13 cellular contexts compared by ENCODE assay signal in the genomic region with DNA sequence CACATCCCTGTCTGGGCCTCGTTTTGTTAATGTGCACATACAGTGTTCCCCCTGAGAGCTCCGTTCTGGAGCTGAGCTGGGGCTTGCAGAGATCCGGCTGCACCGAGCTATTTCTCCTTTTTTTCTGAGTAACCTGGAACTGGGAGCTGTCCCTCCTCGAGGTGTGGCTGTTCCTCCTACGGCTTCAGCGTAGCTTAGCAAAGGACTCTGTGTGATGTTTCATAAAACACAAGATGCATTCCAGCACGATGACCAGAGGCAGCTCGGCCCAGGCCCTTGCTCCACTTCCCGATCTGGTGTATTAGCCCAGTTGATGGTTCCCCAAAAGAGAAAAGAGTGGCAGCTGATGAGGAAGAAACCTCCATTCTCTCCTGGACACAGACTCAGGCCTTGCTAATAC.
"Had no signal": no experiment of that assay in that cellular context is flagged by ENCODE, and none has a peak within 500 bp of the region (broad histone marks: within the 10 kb centered on the region; RNA-seq: fewer than 3 reads in every experiment).

No MANE protein-coding gene starts in this region.

- H3K4me3 ChIP-seq: heart left ventricle, left ventricle myocardium inferior, ovary, tibial artery had no signal

- H3K9me3 ChIP-seq: heart left ventricle, left ventricle myocardium inferior, ovary, tibial artery had no signal

- DNase-seq: activated CD4-positive, alpha-beta T cell treated with anti-CD3 and anti-CD28 coated beads, Interleukin-2, amount 50 U/mL, for 1 hour; activated naive CD4-positive, alpha-beta T cell treated with Interleukin-2 at 50 U/mL for 16 hours; activated T-cell treated with anti-CD3 and anti-CD28 coated beads, Interleukin-2, amount 50 U/mL, for 72 hours; central memory CD4-positive, alpha-beta T cell; foreskin melanocyte; heart left ventricle; left ventricle myocardium inferior; mesenchymal stem cell; ovary; stimulated activated CD4-positive, alpha-beta T cell treated with anti-CD3 and anti-CD28 coated beads, Interleukin-4, amount 100 ng/mL, for 1 hour; stimulated activated CD8-positive, alpha-beta memory T cell treated with anti-CD3 and anti-CD28 coated beads, Interleukin-4, amount 100 ng/mL, for 48 hours; stimulated activated naive CD8-positive, alpha-beta T cell treated with anti-CD3 and anti-CD28 coated beads, Interleukin-15, amount 100 ng/mL, for 72 hours; tibial artery had no signal

- H3K27me3 ChIP-seq: heart left ventricle, ovary, tibial artery had no signal

- H3K27ac ChIP-seq: heart left ventricle, left ventricle myocardium inferior, ovary, tibial artery had no signal

- H3K36me3 ChIP-seq: ovary had no signal

- ATAC-seq: activated T-cell treated with anti-CD3 and anti-CD28 coated beads, Interleukin-2, amount 50 U/mL, for 72 hours; heart left ventricle; stimulated activated naive CD8-positive, alpha-beta T cell treated with anti-CD3 and anti-CD28 coated beads, Interleukin-15, amount 100 ng/mL, for 72 hours had no signal
